9 cellular contexts compared by ENCODE assay signal in the genomic region with DNA sequence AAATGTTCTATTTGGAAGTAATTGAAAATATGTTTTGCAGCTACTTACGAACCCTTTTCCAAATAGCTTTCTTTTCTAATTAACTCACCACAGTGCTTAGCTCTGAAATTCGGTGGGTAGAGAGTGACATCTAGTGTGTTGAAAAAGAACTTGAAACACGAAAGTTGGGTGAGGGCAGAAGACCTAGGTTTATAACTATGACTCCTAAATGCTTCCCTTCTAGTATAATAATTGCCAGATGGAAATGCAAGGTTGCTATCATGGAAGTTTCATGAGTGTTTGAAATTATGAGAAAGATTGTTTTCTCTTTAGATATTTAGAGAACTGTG.
A peak's percentile ranks its signal among the peaks of the same experiment; 100 is the strongest.
DNase-seq lines count a peak whose midpoint lies in the region; ATAC-seq, FAIRE-seq and TF ChIP-seq lines count a peak whose summit lies in the region.
"Had no signal": no experiment of that assay in that cellular context is flagged by ENCODE, and none has a peak within 500 bp of the region (broad histone marks: within the 10 kb centered on the region; RNA-seq: fewer than 3 reads in every experiment).

No MANE protein-coding gene starts in this region.

- H3K27ac ChIP-seq in lung (ENCODE audit: low read depth in 1 of 2, low read length in 1 of 2) = no peak overlapping the region
- H3K27ac ChIP-seq: BLaER1 had no signal

- FAIRE-seq in GM12891 (lab: Jason Lieb, UNC) = no peak

- peak; percentile 45 for ATAC-seq in HG02763 (IDR thresholded peaks at IDR 0.05; ENCODE audit: unreplicated experiment)
- ATAC-seq in lung (ENCODE audit: insufficient read depth, low FRiP score) = peak; percentile 72

- no peaks in the 10 kb centered on the region for H3K36me3 ChIP-seq in lung (ENCODE audit: control insufficient read depth in 2 of 2, insufficient read depth in 2 of 2, low read length in 2 of 2)
- H3K36me3 ChIP-seq: BLaER1 had no signal

- H3K4me3 ChIP-seq in choroid plexus epithelial cell (ENCODE audit: low read depth, low read length) (no peak overlapping the region), lung (no peak overlapping the region)
- H3K4me3 ChIP-seq: BLaER1 had no signal

- 6 to 10% methylated on average over 3 of the region's 3 CpGs for WGBS in lung, 2 donors

- H3K27me3 ChIP-seq in lung (ENCODE audit: control insufficient read depth, insufficient read depth) = no peaks in the 10 kb centered on the region
- H3K27me3 ChIP-seq: BLaER1 had no signal

- peak; percentile 70 for DNase-seq in NCI-H1092 treated with DMSO at 0.1 percent for 48 hours (lab: John Stamatoyannopoulos, UW)
- DNase-seq in NCI-H1092 (lab: John Stamatoyannopoulos, UW) = no peak
- peak; percentile 60 for DNase-seq in NCI-H748 (lab: John Stamatoyannopoulos, UW; ENCODE audit: unreplicated experiment)
- peak; percentile 79 for DNase-seq in choroid plexus epithelial cell (ENCODE audit: low read depth)
- no peak for DNase-seq in lung (ENCODE audit: low spot score)
- DNase-seq in GM12891 (ENCODE audit: insufficient read length, low spot score) = no peak
- no peak for DNase-seq in activated CD4-positive, alpha-beta T cell treated with anti-CD3 and anti-CD28 coated beads, Interleukin-2, amount 50 U/mL, for 4 hours

- H3K9me3 ChIP-seq in lung (ENCODE audit: control insufficient read depth in 2 of 2, insufficient read depth in 1 of 2, low read length in 1 of 2) = no peaks in the 10 kb centered on the region
- H3K9me3 ChIP-seq: BLaER1 had no signal

- H3K4me1 ChIP-seq in lung (ENCODE audit: control insufficient read depth in 2 of 2, insufficient read depth in 2 of 2, low read length in 2 of 2) = no peaks in the 10 kb centered on the region
- H3K4me1 ChIP-seq: BLaER1 had no signal

- TF ChIP-seq CTCF in choroid plexus epithelial cell (conservative IDR thresholded peaks at IDR 0.05; ENCODE audit: low read depth, low read length) (peak; percentile 53), lung (IDR thresholded peaks at IDR 0.05; ENCODE audit: control extremely low read depth, extremely low read depth) (no peak)

- TF ChIP-seq POLR2A in GM12891 (IDR thresholded peaks at IDR 0.05; ENCODE audit: low read depth, low read length) = no peak

TF ChIP-seq in GM12891, 5 proteins besides CTCF, POLR2A, EP300 and RAD21:
- TF ChIP-seq POU2F2 (IDR thresholded peaks at IDR 0.05; ENCODE audit: low read depth, low read length) (no peak), POLR2AphosphoS5 (IDR thresholded peaks at IDR 0.05; ENCODE audit: low read depth, low read length) (no peak), PAX5 (IDR thresholded peaks at IDR 0.05; ENCODE audit: insufficient read depth, low read length, severe bottlenecking) (no peak), SPI1 (IDR thresholded peaks at IDR 0.05; ENCODE audit: low read depth, low read length) (no peak), TAF1 (IDR thresholded peaks at IDR 0.05; ENCODE audit: low read depth, low read length) (no peak)

Comparison
In these comparisons a context has a peak if more than half of its experiments do, and no peak if none do; other contexts are left out.
1. DNase-seq: peak in NCI-H1092 treated with DMSO at 0.1 percent for 48 hours (single experiment), NCI-H748 (single experiment) and choroid plexus epithelial cell (single experiment); none in NCI-H1092 (single experiment), lung (single experiment), GM12891 (single experiment) and activated CD4-positive, alpha-beta T cell treated with anti-CD3 and anti-CD28 coated beads, Interleukin-2, amount 50 U/mL, for 4 hours (0 of 2).